In genomic region chr10:45243261-45243660, GRCh38 we compare ENCODE assay signal across 31 cellular contexts.
"Had no signal": no experiment of that assay in that cellular context is flagged by ENCODE, and none has a peak within 500 bp of the region (broad histone marks: within the 10 kb centered on the region; RNA-seq: fewer than 3 reads in every experiment).

No MANE protein-coding gene starts in this region.

- ATAC-seq: naive thymus-derived CD8-positive, alpha-beta T cell; psoas muscle; right cardiac atrium; sciatic nerve; stimulated activated naive CD8-positive, alpha-beta T cell treated with anti-CD3 and anti-CD28 coated beads, Interleukin-15, amount 100 ng/mL, for 72 hours; stimulated activated naive CD8-positive, alpha-beta T cell treated with anti-CD3 and anti-CD28 coated beads, Interleukin-15, Interleukin-2, amounts not matched to agents 100 U/mL and 50 U/mL, for 24 hours; upper lobe of right lung had no signal

- H3K36me3 Mint-ChIP-seq: naive thymus-derived CD8-positive, alpha-beta T cell; neural progenitor cell; stimulated activated memory B cell treated with anti-CD40 and anti-IgM and Interleukin-4, amounts not matched to agents 10 μg/mL and 1 μg/mL and 100 μg/mL, for 72 hours; type B pancreatic cell had no signal

- H3K79me2 ChIP-seq: parathyroid adenoma had no signal

- H3K27me3 ChIP-seq: neural progenitor cell, ovary, spleen, suprapubic skin, testis, tibial artery, transverse colon, upper lobe of right lung, uterus had no signal

- H3K4me1 ChIP-seq: neural progenitor cell, parathyroid adenoma, psoas muscle, spleen, suprapubic skin, testis, tibial artery, transverse colon, upper lobe of right lung, uterus had no signal

- H3K4me3 Mint-ChIP-seq: naive thymus-derived CD8-positive, alpha-beta T cell; nephron; neural progenitor cell; stimulated activated memory B cell treated with anti-CD40 and anti-IgM and Interleukin-4, amounts not matched to agents 10 μg/mL and 1 μg/mL and 100 μg/mL, for 72 hours; stimulated activated naive CD8-positive, alpha-beta T cell treated with anti-CD3 and anti-CD28 coated beads, Interleukin-15, amount 100 ng/mL, for 72 hours; type B pancreatic cell had no signal

- H3K27ac ChIP-seq: neural progenitor cell, ovary, parathyroid adenoma, psoas muscle, skin epidermis, spleen, suprapubic skin, testis, tibial artery, transverse colon, upper lobe of right lung, uterus had no signal

- H3K9me3 Mint-ChIP-seq: naive thymus-derived CD8-positive, alpha-beta T cell; nephron; neural progenitor cell; stimulated activated memory B cell treated with anti-CD40 and anti-IgM and Interleukin-4, amounts not matched to agents 10 μg/mL and 1 μg/mL and 100 μg/mL, for 72 hours; stimulated activated naive CD8-positive, alpha-beta T cell treated with anti-CD3 and anti-CD28 coated beads, Interleukin-15, amount 100 ng/mL, for 72 hours; type B pancreatic cell had no signal

- H3K4me1 Mint-ChIP-seq: nephron; stimulated activated memory B cell treated with anti-CD40 and anti-IgM and Interleukin-4, amounts not matched to agents 10 μg/mL and 1 μg/mL and 100 μg/mL, for 72 hours had no signal

- H3K27me3 Mint-ChIP-seq: stimulated activated memory B cell treated with anti-CD40 and anti-IgM and Interleukin-4, amounts not matched to agents 10 μg/mL and 1 μg/mL and 100 μg/mL, for 72 hours; stimulated activated naive CD8-positive, alpha-beta T cell treated with anti-CD3 and anti-CD28 coated beads, Interleukin-15, amount 100 ng/mL, for 72 hours had no signal

- H2AFZ ChIP-seq: neural progenitor cell, parathyroid adenoma had no signal

- H3K4me3 ChIP-seq: neural progenitor cell, ovary, psoas muscle, skin epidermis, smooth muscle cell, spleen, suprapubic skin, testis, tibial artery, transverse colon, upper lobe of right lung, uterus had no signal

- H3K4me2 ChIP-seq: neural progenitor cell, smooth muscle cell had no signal

- H3K9me3 ChIP-seq: ovary, psoas muscle, spleen, suprapubic skin, testis, tibial artery, transverse colon, upper lobe of right lung, uterus had no signal

- H3K27ac Mint-ChIP-seq: neural progenitor cell; progenitor cell of endocrine pancreas; stimulated activated memory B cell treated with anti-CD40 and anti-IgM and Interleukin-4, amounts not matched to agents 10 μg/mL and 1 μg/mL and 100 μg/mL, for 72 hours; stimulated activated naive CD8-positive, alpha-beta T cell treated with anti-CD3 and anti-CD28 coated beads, Interleukin-15, amount 100 ng/mL, for 72 hours; type B pancreatic cell had no signal

- H3K36me3 ChIP-seq: neural progenitor cell, ovary, spleen, suprapubic skin, tibial artery, transverse colon, upper lobe of right lung, uterus had no signal

- DNase-seq: naive thymus-derived CD8-positive, alpha-beta T cell; occipital lobe; ovary; posterior cingulate gyrus; psoas muscle; right cardiac atrium; spleen; stimulated activated CD4-positive, alpha-beta T cell treated with anti-CD3 and anti-CD28 coated beads, Interleukin-12 subunit alpha, Interleukin-12 subunit beta, amount 100 ng/mL, for 4 hours; stimulated activated CD4-positive, alpha-beta T cell treated with anti-CD3 and anti-CD28 coated beads, Interleukin-1b, Interleukin-23, amount 100 ng/mL, for 48 hours; stimulated activated CD4-positive, alpha-beta T cell treated with anti-CD3 and anti-CD28 coated beads, Interleukin-4, amount 100 ng/mL, for 1 hour; stimulated activated CD4-positive, alpha-beta T cell treated with anti-CD3 and anti-CD28 coated beads, Interleukin-4, amount 100 ng/mL, for 4 hours; stimulated activated CD8-positive, alpha-beta memory T cell treated with anti-CD3 and anti-CD28 coated beads, Interleukin-4, amount 100 ng/mL, for 48 hours; stimulated activated naive CD4-positive, alpha-beta T cell; stimulated activated naive CD8-positive, alpha-beta T cell treated with anti-CD3 and anti-CD28 coated beads, Interleukin-15, amount 100 ng/mL, for 72 hours; stimulated activated naive CD8-positive, alpha-beta T cell treated with anti-CD3 and anti-CD28 coated beads, Interleukin-15, Interleukin-2, amounts not matched to agents 100 U/mL and 50 U/mL, for 24 hours; substantia nigra; testis; tibial artery; transverse colon; upper lobe of right lung; uterus had no signal

- H3K9ac ChIP-seq: neural progenitor cell, parathyroid adenoma had no signal
